In the genomic region with DNA sequence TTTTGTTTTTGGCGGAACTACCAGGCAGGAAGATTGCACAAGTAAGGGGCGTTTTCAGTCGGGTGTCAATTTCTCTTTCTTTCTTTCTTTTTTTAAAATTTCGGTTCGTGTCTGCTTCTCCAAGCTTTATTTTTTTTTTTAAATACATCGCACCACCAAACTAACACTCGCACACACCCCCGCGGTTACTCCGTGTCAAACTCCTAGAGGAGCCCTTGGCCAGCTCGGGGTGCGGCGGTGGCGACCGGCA, we compare ENCODE assay signal across 8 cellular contexts. TPM values are rescaled to one million over a fixed set of nuclear protein-coding genes. Genes with fewer than 3 reads are reported as not detected.
DNase-seq lines count a peak whose midpoint lies in the region; ATAC-seq and TF ChIP-seq lines count a peak whose summit lies in the region.

No MANE protein-coding gene starts in this region.

- H3K79me2 ChIP-seq in neural cell (replicated peaks; ENCODE audit: insufficient read depth, low read length): peaks cover 31% of the 10 kb centered on the region

- peaks cover 0 to 16% (median 0%) of the 10 kb centered on the region in 9 donors for H3K36me3 ChIP-seq in heart right ventricle
- H3K36me3 ChIP-seq in KOPT-K1 (ENCODE audit: insufficient read depth, low read length): no peaks in the 10 kb centered on the region
- H3K36me3 ChIP-seq in duodenal mucosa (ENCODE audit: control insufficient read depth in 1 of 2, insufficient read depth in 2 of 2, low read length in 2 of 2): no peaks in the 10 kb centered on the region
- no peaks in the 10 kb centered on the region for H3K36me3 ChIP-seq in neural cell (ENCODE audit: insufficient read depth, low read length)

- H3K27ac ChIP-seq in heart right ventricle: peak overlapping the region; percentile 93 to 98 (median 96)
- peak overlapping the region; percentile 58 for H3K27ac ChIP-seq in KOPT-K1 (ENCODE audit: low read depth, low read length, poor library complexity, severe bottlenecking)
- peak overlapping the region; percentile 63 for H3K27ac ChIP-seq in duodenal mucosa (ENCODE audit: low read depth, low read length)
- no peak overlapping the region for H3K27ac ChIP-seq in neural cell (ENCODE audit: low read length)

- H4K20me1 ChIP-seq in neural cell (ENCODE audit: insufficient read depth): no peaks in the 10 kb centered on the region

- H3K4me3 ChIP-seq in heart right ventricle: peak overlapping the region; percentile 67 to 96 (median 82)
- peak overlapping the region; percentile 93 to 95 for H3K4me3 ChIP-seq in duodenal mucosa (ENCODE audit: low read depth in 1 of 2, low read length in 2 of 2)
- peak overlapping the region; percentile 92 for H3K4me3 ChIP-seq in neural cell (ENCODE audit: low read length)

- TF ChIP-seq CTCF in heart right ventricle (IDR thresholded peaks at IDR 0.05): no peak
- TF ChIP-seq CTCF in neural cell (IDR thresholded peaks at IDR 0.05; ENCODE audit: poor library complexity, severe bottlenecking): no peak

- DNase-seq in heart right ventricle: no peak
- DNase-seq in left cardiac atrium: no peak
- no peak for DNase-seq in NCI-H146 (lab: John Stamatoyannopoulos, UW)
- DNase-seq in stimulated activated naive CD4-positive, alpha-beta T cell treated with Interleukin-2 at 50 U/mL for 16 hours (lab: John Stamatoyannopoulos, UW): no peak
- DNase-seq in activated CD8-positive, alpha-beta memory T cell treated with anti-CD3 and anti-CD28 coated beads for 24 hours: no peak

- H3K9me2 ChIP-seq in neural cell (ENCODE audit: insufficient read depth, low read length): no peaks in the 10 kb centered on the region

- H3K9me3 ChIP-seq in heart right ventricle (no peaks in the 10 kb centered on the region), KOPT-K1 (ENCODE audit: insufficient read depth, low read length, poor library complexity, severe bottlenecking) (no peaks in the 10 kb centered on the region), duodenal mucosa (ENCODE audit: control insufficient read depth in 1 of 2, low read length in 2 of 2) (no peaks in the 10 kb centered on the region), neural cell (ENCODE audit: low read length) (no peaks in the 10 kb centered on the region)

- H2AFZ ChIP-seq in neural cell (ENCODE audit: low read depth, low read length): no peak overlapping the region

- ATAC-seq in heart right ventricle: peak in 6 of 8 donors; percentile 5 to 54 (median 34)
- ATAC-seq in left cardiac atrium: no peak

- 0% methylated on average over 15 of the region's 15 CpGs for WGBS in heart right ventricle, 2 donors

- TF ChIP-seq EP300 in neural cell (conservative IDR thresholded peaks at IDR 0.05; ENCODE audit: poor library complexity, severe bottlenecking): no peak

- H3F3A ChIP-seq in neural cell (ENCODE audit: insufficient read depth, low read length, poor library complexity, severe bottlenecking): no peaks in the 10 kb centered on the region

- intact Hi-C loops in heart right ventricle (cut with DNase I) (loop anchor here in 9 of 10 donors (1.0 to 10.0 kb wide), 18 partner anchors 19 to 197 kb away; partner anchors contain the start of gene STX11 (in 2 of the 9)), left cardiac atrium (cut with DNase I) (loop anchor here in 1 of 2 donors (2.0 to 10.0 kb wide), 5 partner anchors 19 to 192 kb away; partner anchors contain the start of gene STX11)

- H3K4me2 ChIP-seq in neural cell (ENCODE audit: low read length): peak overlapping the region; percentile 86

- peak overlapping the region; percentile 78 to 87 for H3K9ac ChIP-seq in duodenal mucosa (ENCODE audit: low read depth in 1 of 2, low read length in 2 of 2)
- peak overlapping the region; percentile 40 for H3K9ac ChIP-seq in neural cell (ENCODE audit: low read length)

- H3K27me3 ChIP-seq in heart right ventricle (no peaks in the 10 kb centered on the region), duodenal mucosa (ENCODE audit: control insufficient read depth in 1 of 2, insufficient read depth in 2 of 2, low read length in 2 of 2) (no peaks in the 10 kb centered on the region), neural cell (ENCODE audit: insufficient read depth, low read depth, low read length) (peaks cover 23% of the 10 kb centered on the region)

- TF ChIP-seq RAD21 in neural cell (conservative IDR thresholded peaks at IDR 0.05): no peak

- H3K4me1 ChIP-seq in heart right ventricle (peaks cover 0 to 24% (median 18%) of the 10 kb centered on the region in 9 donors), duodenal mucosa (ENCODE audit: control insufficient read depth in 1 of 2, insufficient read depth in 2 of 2, low read length in 2 of 2) (peaks cover 9 to 15% of the 10 kb centered on the region in 2 donors)

TF ChIP-seq in neural cell, 6 proteins besides CTCF, POLR2A, EP300 and RAD21:
- no peak for TF ChIP-seq MXI1 (conservative IDR thresholded peaks at IDR 0.05; ENCODE audit: poor library complexity, severe bottlenecking)
- no peak for TF ChIP-seq TAF1 (IDR thresholded peaks at IDR 0.05; ENCODE audit: low read depth)
- TF ChIP-seq POLR2AphosphoS5 (IDR thresholded peaks at IDR 0.05): no peak
- TF ChIP-seq, protein P1, sequence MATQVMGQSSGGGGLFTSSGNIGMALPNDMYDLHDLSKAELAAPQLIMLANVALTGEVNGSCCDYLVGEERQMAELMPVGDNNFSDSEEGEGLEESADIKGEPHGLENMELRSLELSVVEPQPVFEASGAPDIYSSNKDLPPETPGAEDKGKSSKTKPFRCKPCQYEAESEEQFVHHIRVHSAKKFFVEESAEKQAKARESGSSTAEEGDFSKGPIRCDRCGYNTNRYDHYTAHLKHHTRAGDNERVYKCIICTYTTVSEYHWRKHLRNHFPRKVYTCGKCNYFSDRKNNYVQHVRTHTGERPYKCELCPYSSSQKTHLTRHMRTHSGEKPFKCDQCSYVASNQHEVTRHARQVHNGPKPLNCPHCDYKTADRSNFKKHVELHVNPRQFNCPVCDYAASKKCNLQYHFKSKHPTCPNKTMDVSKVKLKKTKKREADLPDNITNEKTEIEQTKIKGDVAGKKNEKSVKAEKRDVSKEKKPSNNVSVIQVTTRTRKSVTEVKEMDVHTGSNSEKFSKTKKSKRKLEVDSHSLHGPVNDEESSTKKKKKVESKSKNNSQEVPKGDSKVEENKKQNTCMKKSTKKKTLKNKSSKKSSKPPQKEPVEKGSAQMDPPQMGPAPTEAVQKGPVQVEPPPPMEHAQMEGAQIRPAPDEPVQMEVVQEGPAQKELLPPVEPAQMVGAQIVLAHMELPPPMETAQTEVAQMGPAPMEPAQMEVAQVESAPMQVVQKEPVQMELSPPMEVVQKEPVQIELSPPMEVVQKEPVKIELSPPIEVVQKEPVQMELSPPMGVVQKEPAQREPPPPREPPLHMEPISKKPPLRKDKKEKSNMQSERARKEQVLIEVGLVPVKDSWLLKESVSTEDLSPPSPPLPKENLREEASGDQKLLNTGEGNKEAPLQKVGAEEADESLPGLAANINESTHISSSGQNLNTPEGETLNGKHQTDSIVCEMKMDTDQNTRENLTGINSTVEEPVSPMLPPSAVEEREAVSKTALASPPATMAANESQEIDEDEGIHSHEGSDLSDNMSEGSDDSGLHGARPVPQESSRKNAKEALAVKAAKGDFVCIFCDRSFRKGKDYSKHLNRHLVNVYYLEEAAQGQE (IDR thresholded peaks at IDR 0.05; ENCODE audit: borderline replicate concordance): no peak
- no peak for TF ChIP-seq EZH2 (IDR thresholded peaks at IDR 0.05; ENCODE audit: borderline replicate concordance, insufficient read depth, low read length, poor library complexity, severe bottlenecking)
- TF ChIP-seq SMC3 (conservative IDR thresholded peaks at IDR 0.05; ENCODE audit: poor library complexity): no peak

RNA-seq across cellular contexts. Expression of gene UTRN, which starts 0.3 kb away (rescaled TPM):
- total RNA-seq in heart right ventricle (100 to 1,000 TPM in 2 of 10 donors, 10 to 100 TPM in 8; 54.4 to 109 (median 85.5) TPM), left cardiac atrium (10 to 100 TPM; 79.8 to 86.0 TPM)
- polyA plus RNA-seq in heart right ventricle (10 to 100 TPM; 11.4 to 23.2 TPM), neural cell (5.2 and 9.6 TPM in 2 replicates)
- 58.0 and 62.6 TPM in 2 replicates for polyA minus RNA-seq in neural cell

Comparison
In these comparisons a context has a peak if more than half of its experiments do, and no peak if none do; other contexts are left out.
1. ATAC-seq: peak in heart right ventricle (6 of 8); none in left cardiac atrium (0 of 2).
2. Peak in every context shown above with its lines, with median percentiles within 50 percentile points of each other: H3K4me3 ChIP-seq.